Comparison of ENCODE assay signal across 15 cellular contexts in the genomic region with DNA sequence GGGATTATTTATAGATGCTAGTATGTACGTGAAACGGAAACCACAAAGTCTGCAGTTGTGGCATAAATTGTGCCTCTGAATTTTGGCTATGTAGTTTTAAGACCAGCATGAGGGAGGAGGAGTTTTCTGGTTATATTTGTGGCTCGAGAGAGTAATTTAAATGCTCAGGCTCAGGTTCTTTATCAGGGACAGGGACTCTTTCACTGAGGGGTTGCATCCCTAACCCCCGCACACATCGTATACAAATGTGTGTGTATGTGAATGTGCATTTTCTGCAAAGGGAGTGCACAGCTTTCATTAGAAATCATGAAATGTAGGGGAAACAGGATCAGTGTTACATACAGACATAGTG. TPM values are rescaled to one million over a fixed set of nuclear protein-coding genes. Genes with fewer than 3 reads are reported as not detected.
DNase-seq lines count a peak whose midpoint lies in the region; ATAC-seq and TF ChIP-seq lines count a peak whose summit lies in the region.
"Had no signal": no experiment of that assay in that cellular context is flagged by ENCODE, and none has a peak within 500 bp of the region (broad histone marks: within the 10 kb centered on the region; RNA-seq: fewer than 3 reads in every experiment).

No MANE protein-coding gene starts in this region.

- no peaks in the 10 kb centered on the region for H3K9me2 ChIP-seq in SU-DHL-6 (replicated peaks; ENCODE audit: insufficient read depth, low read length)

- 6% methylated on average over 5 of the region's 5 CpGs for WGBS in thymus

- H3K9me3 Mint-ChIP-seq in activated naive CD4-positive, alpha-beta T cell treated with anti-CD3 and anti-CD28 coated beads for 36 hours: no peaks in the 10 kb centered on the region

- intact Hi-C loops in activated naive CD4-positive, alpha-beta T cell treated with anti-CD3 and anti-CD28 coated beads for 36 hours (cut with micrococcal nuclease): no loop called here

- H3F3A ChIP-seq in SU-DHL-6 (ENCODE audit: insufficient read depth): peaks cover 84% of the 10 kb centered on the region

- no peak for TF ChIP-seq CTCF in SU-DHL-6 (IDR thresholded peaks at IDR 0.05; ENCODE audit: insufficient read depth, low read length, poor library complexity, severe bottlenecking)

- H3K27me3 ChIP-seq in SU-DHL-6 (ENCODE audit: low read length) (no peaks in the 10 kb centered on the region), thymus (ENCODE audit: control insufficient read depth, insufficient read depth) (no peaks in the 10 kb centered on the region)
- H3K27me3 ChIP-seq: foreskin keratinocyte, uterus had no signal

- CTCF ChIA-PET in activated naive CD4-positive, alpha-beta T cell treated with anti-CD3 and anti-CD28 coated beads for 36 hours (lab: Charles Lee): interaction anchor here (1.5 kb wide), 1 partner anchor 9 kb away, joined by 7 read pairs; no protein-coding TSS in a partner anchor

- H3K9ac ChIP-seq in SU-DHL-6 (ENCODE audit: low read length): peak overlapping the region; percentile 68

- ATAC-seq in HG03565 (IDR thresholded peaks at IDR 0.05; ENCODE audit: unreplicated experiment): peak; percentile 29
- no peak for ATAC-seq in GM18858 (IDR thresholded peaks at IDR 0.05; ENCODE audit: unreplicated experiment)
- no peak for ATAC-seq in HG02571 (IDR thresholded peaks at IDR 0.05; ENCODE audit: unreplicated experiment)
- ATAC-seq: foreskin keratinocyte, mucosa of descending colon had no signal

- peaks cover 57% of the 10 kb centered on the region for H3K4me1 ChIP-seq in thymus (ENCODE audit: control insufficient read depth, insufficient read depth, low read length)
- H3K4me1 ChIP-seq: foreskin keratinocyte, uterus had no signal

- H3K36me3 ChIP-seq in SU-DHL-6 (ENCODE audit: low read length) (peaks cover 14% of the 10 kb centered on the region), thymus (ENCODE audit: control insufficient read depth, insufficient read depth) (peaks cover 19% of the 10 kb centered on the region)
- H3K36me3 ChIP-seq: uterus had no signal

- H3K4me3 Mint-ChIP-seq in activated naive CD4-positive, alpha-beta T cell treated with anti-CD3 and anti-CD28 coated beads for 36 hours: peak overlapping the region; percentile 0

- H3K79me2 ChIP-seq in SU-DHL-6 (ENCODE audit: insufficient read depth, low read length): peaks cover 2% of the 10 kb centered on the region; the same call in 1 of the 2 replicates

- no peaks in the 10 kb centered on the region for H3K27me3 Mint-ChIP-seq in activated naive CD4-positive, alpha-beta T cell treated with anti-CD3 and anti-CD28 coated beads for 36 hours (ENCODE audit: low read depth)
- H3K27me3 Mint-ChIP-seq: progenitor cell of endocrine pancreas had no signal

- H4K20me1 ChIP-seq in SU-DHL-6 (ENCODE audit: low read depth, low read length): no peaks in the 10 kb centered on the region

- H3K27ac Mint-ChIP-seq in activated naive CD4-positive, alpha-beta T cell treated with anti-CD3 and anti-CD28 coated beads for 36 hours: no peak overlapping the region
- H3K27ac Mint-ChIP-seq: progenitor cell of endocrine pancreas had no signal

- no peak overlapping the region for H2AFZ ChIP-seq in SU-DHL-6 (ENCODE audit: low read depth, low read length, severe bottlenecking)

- peaks cover 31% of the 10 kb centered on the region for H3K4me1 Mint-ChIP-seq in activated naive CD4-positive, alpha-beta T cell treated with anti-CD3 and anti-CD28 coated beads for 36 hours (ENCODE audit: low read depth)

- H3K4me3 ChIP-seq in SU-DHL-6 (ENCODE audit: insufficient read depth, low read length, poor library complexity, severe bottlenecking): no peak overlapping the region
- no peak overlapping the region for H3K4me3 ChIP-seq in thymus (ENCODE audit: low read length)
- H3K4me3 ChIP-seq: mucosa of descending colon, uterus had no signal

- no peak for DNase-seq in activated naive CD4-positive, alpha-beta T cell treated with anti-CD3 and anti-CD28 coated beads for 36 hours
- no peak for DNase-seq in activated naive CD4-positive, alpha-beta T cell treated with anti-CD3 and anti-CD28 coated beads, Interleukin-2, amount 50 U/mL, for 16 hours
- DNase-seq in SIG-M5 treated with dmso at 0.1 percent for 504 hours (lab: John Stamatoyannopoulos, UW; ENCODE audit: unreplicated experiment): no peak
- DNase-seq: effector CD4-positive, alpha-beta T cell; foreskin keratinocyte; mucosa of descending colon; NCI-H1092; uterus had no signal

- H3K4me2 ChIP-seq in SU-DHL-6 (ENCODE audit: low read depth, low read length, poor library complexity, severe bottlenecking): peak overlapping the region; percentile 85

- peak overlapping the region; percentile 99 for H3K27ac ChIP-seq in SU-DHL-6 (ENCODE audit: low read depth, low read length)
- peak overlapping the region; percentile 22 for H3K27ac ChIP-seq in thymus (ENCODE audit: low read depth)
- H3K27ac ChIP-seq: foreskin keratinocyte, uterus had no signal

- H3K9me3 ChIP-seq in SU-DHL-6 (ENCODE audit: insufficient read depth, low read length): no peaks in the 10 kb centered on the region
- H3K9me3 ChIP-seq in thymus (ENCODE audit: control insufficient read depth): no peaks in the 10 kb centered on the region
- H3K9me3 ChIP-seq: mucosa of descending colon, uterus had no signal

- H3K36me3 Mint-ChIP-seq in activated naive CD4-positive, alpha-beta T cell treated with anti-CD3 and anti-CD28 coated beads for 36 hours (ENCODE audit: low read depth): peaks cover 21% of the 10 kb centered on the region

RNA-seq across cellular contexts. Expression of a gene that starts 12.6 kb away (rescaled TPM):
- total RNA-seq in activated naive CD4-positive, alpha-beta T cell treated with anti-CD3 and anti-CD28 coated beads for 36 hours: 10 to 100 TPM; 14.5 to 14.6 TPM
- 18.0 TPM for polyA plus RNA-seq in thymus
- total RNA-seq: progenitor cell of endocrine pancreas, RPMI7951 had no signal

RNA-seq across cellular contexts. Expression of a gene that starts 34.3 kb away (rescaled TPM):
- total RNA-seq in activated naive CD4-positive, alpha-beta T cell treated with anti-CD3 and anti-CD28 coated beads for 36 hours: 1 to 10 TPM; 3.1 to 3.8 TPM
- 5.8 TPM for polyA plus RNA-seq in thymus
